In the genomic region with DNA sequence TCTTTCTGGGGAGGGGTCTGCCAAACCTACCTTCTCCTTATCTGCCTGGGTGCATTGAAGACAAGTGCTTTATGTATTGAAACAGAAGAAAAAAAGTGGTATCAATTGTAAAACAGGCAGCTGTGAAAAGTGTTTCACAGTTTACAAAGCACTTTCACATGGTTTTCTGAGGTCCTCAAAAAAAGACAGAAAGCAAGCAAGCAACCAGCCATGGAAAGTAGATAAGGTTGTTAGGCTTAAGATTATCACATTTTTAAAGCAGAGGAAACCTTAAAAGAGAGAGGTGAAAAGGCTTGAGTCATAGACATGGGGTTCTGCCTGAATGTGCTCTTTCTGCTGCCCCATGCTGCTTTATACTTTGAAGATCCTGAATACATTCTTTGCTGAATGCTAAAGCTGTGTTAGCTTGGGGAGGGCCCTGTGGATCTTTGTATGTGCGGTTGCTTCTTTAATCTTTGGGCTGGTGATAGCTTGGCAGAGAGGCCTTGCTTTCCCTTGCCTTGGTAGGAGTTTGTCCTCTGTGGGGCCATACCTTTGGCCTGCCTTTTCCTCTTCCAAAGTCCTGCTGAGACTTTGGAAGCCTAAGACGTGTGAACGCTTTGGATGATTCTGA, we compare ENCODE assay signal across 8 cellular contexts. TPM values are rescaled to one million over a fixed set of nuclear protein-coding genes. Genes with fewer than 3 reads are reported as not detected.
A peak's percentile ranks its signal among the peaks of the same experiment; 100 is the strongest.
DNase-seq lines count a peak whose midpoint lies in the region; ATAC-seq and TF ChIP-seq lines count a peak whose summit lies in the region.

No MANE protein-coding gene starts in this region.

- no peaks in the 10 kb centered on the region for H3K9me3 ChIP-seq in SJCRH30 (replicated peaks)

- intact Hi-C loops in posterior vena cava (cut with DNase I) = loop anchor here (5.0 to 10.0 kb wide), 2 partner anchors 107 to 119 kb away; no protein-coding TSS in a partner anchor

- peaks cover 5% of the 10 kb centered on the region; the same call in 1 of the 2 replicates for H3K36me3 ChIP-seq in SJCRH30

- peaks cover 10% of the 10 kb centered on the region; the same call in 1 of the 2 replicates for H3K4me1 ChIP-seq in SJCRH30

- H3K27me3 ChIP-seq in SJCRH30 = no peaks in the 10 kb centered on the region

- H3K4me3 ChIP-seq in GM08714 (ENCODE audit: low read length) = peak overlapping the region; percentile 79; the same call in 1 of the 2 replicates
- peak overlapping the region; percentile 82 for H3K4me3 ChIP-seq in SJCRH30
- H3K4me3 ChIP-seq in epithelial cell of esophagus (ENCODE audit: low read length) = peak overlapping the region; percentile 81

- DNase-seq in SJCRH30 = no peak
- DNase-seq in epithelial cell of esophagus (ENCODE audit: low read depth) = no peak
- peak; percentile 16 for DNase-seq in posterior vena cava (ENCODE audit: low spot score)
- DNase-seq in UCSD-AML1 (lab: John Stamatoyannopoulos, UW; ENCODE audit: unreplicated experiment) = no peak
- no peak for DNase-seq in NCI-H1694 (lab: John Stamatoyannopoulos, UW)
- no peak for DNase-seq in retina

- no peak for ATAC-seq in HG03196 (IDR thresholded peaks at IDR 0.05; ENCODE audit: unreplicated experiment)

- no peak for TF ChIP-seq CTCF in epithelial cell of esophagus (IDR thresholded peaks at IDR 0.05; ENCODE audit: insufficient read depth, low read depth, low read length, missing control alignments)

- no peak overlapping the region for H3K27ac ChIP-seq in SJCRH30

RNA-seq across cellular contexts. Expression of gene SMAD3, which starts 2.6 kb away (rescaled TPM):
- 22.8 and 23.0 TPM in 2 replicates for total RNA-seq in SJCRH30 (2014; rRNA removed; shearing (Covaris generic))
- 10 to 100 TPM; 56.3 to 62.7 TPM for total RNA-seq in posterior vena cava
